In genomic region chr1:200355815-200356214, GRCh38 we compare ENCODE assay signal across 22 cellular contexts. TPM values are rescaled to one million over a fixed set of nuclear protein-coding genes. Genes with fewer than 3 reads are reported as not detected.
DNase-seq lines count a peak whose midpoint lies in the region; ATAC-seq and TF ChIP-seq lines count a peak whose summit lies in the region.
"Had no signal": no experiment of that assay in that cellular context is flagged by ENCODE, and none has a peak within 500 bp of the region (broad histone marks: within the 10 kb centered on the region; RNA-seq: fewer than 3 reads in every experiment).

No MANE protein-coding gene starts in this region.

- no peaks in the 10 kb centered on the region for H3K27me3 ChIP-seq in CD8-positive, alpha-beta memory T cell (ENCODE audit: insufficient read depth, low read length, poor library complexity, severe bottlenecking)
- H3K27me3 ChIP-seq: colonic mucosa, left lung, stomach had no signal

- H3K27me3 Mint-ChIP-seq in natural killer cell (ENCODE audit: low read depth in 2 of 2), result no peaks in the 10 kb centered on the region
- H3K27me3 Mint-ChIP-seq in CD8-positive, alpha-beta memory T cell, result no peaks in the 10 kb centered on the region
- H3K27me3 Mint-ChIP-seq in osteocyte (ENCODE audit: unreplicated experiment), result no peaks in the 10 kb centered on the region
- H3K27me3 Mint-ChIP-seq: activated naive CD8-positive, alpha-beta T cell had no signal

- POLR2A ChIA-PET in CD8-positive, alpha-beta memory T cell (lab: Charles Lee), result no interaction called here

- no peaks in the 10 kb centered on the region for H3K9me3 Mint-ChIP-seq in natural killer cell
- no peaks in the 10 kb centered on the region for H3K9me3 Mint-ChIP-seq in CD8-positive, alpha-beta memory T cell
- H3K9me3 Mint-ChIP-seq in osteocyte (ENCODE audit: unreplicated experiment), result no peaks in the 10 kb centered on the region
- H3K9me3 Mint-ChIP-seq: activated T-cell treated with anti-CD3 and anti-CD28 coated beads, Interleukin-2, amount 50 U/mL, for 4 hours had no signal

- H3K36me3 ChIP-seq in CD8-positive, alpha-beta memory T cell (ENCODE audit: insufficient read depth, low read length), result no peaks in the 10 kb centered on the region
- H3K36me3 ChIP-seq: colonic mucosa, left lung, prostate gland, stomach had no signal

- CTCF ChIA-PET in CD8-positive, alpha-beta memory T cell (lab: Charles Lee), result interaction anchor here (1.6 kb wide), 1 partner anchor 48 kb away, joined by 4 read pairs; no protein-coding TSS in a partner anchor

- no peak overlapping the region for H3K27ac ChIP-seq in CD8-positive, alpha-beta memory T cell (ENCODE audit: low read depth, low read length)
- H3K27ac ChIP-seq: colonic mucosa, prostate gland had no signal

- no peak overlapping the region for H3K4me3 ChIP-seq in CD8-positive, alpha-beta memory T cell (ENCODE audit: low read length)
- H3K4me3 ChIP-seq: colonic mucosa, left lung, prostate gland, stomach had no signal

- DNase-seq in GM13976 (ENCODE audit: low spot score) (peak; percentile 49), NOMO-1 treated with DMSO at 0.1 percent for 48 hours (lab: John Stamatoyannopoulos, UW; ENCODE audit: unreplicated experiment) (peak; percentile 77), natural killer cell (no peak), LoVo (ENCODE audit: low spot score) (no peak), NCI-H2196 treated with DMSO at 0.1 percent for 48 hours (lab: John Stamatoyannopoulos, UW; ENCODE audit: unreplicated experiment) (no peak), osteocyte (ENCODE audit: extremely low spot score, unreplicated experiment) (no peak)
- no peak for DNase-seq in CD8-positive, alpha-beta memory T cell
- DNase-seq: activated CD8-positive, alpha-beta T cell treated with anti-CD3 and anti-CD28 coated beads, Interleukin-2, amount 10 ng/mL, durations not matched to agents 7 days and 5 days; activated T-cell treated with anti-CD3 and anti-CD28 coated beads, Interleukin-2, amount 50 U/mL, for 4 hours; Calu3; colonic mucosa; head of caudate nucleus; KBM-7; left lung; midbrain; NCI-H1105 treated with DMSO at 0.1 percent for 48 hours; NCI-H774; stimulated activated CD4-positive, alpha-beta T cell treated with anti-CD3 and anti-CD28 coated beads, Interleukin-4, amount 100 ng/mL, for 1 hour; stomach had no signal

- peak; percentile 58 for ATAC-seq in GM21390 (IDR thresholded peaks at IDR 0.05; ENCODE audit: unreplicated experiment)
- ATAC-seq in natural killer cell, result peak; percentile 37 to 74 (median 64)
- ATAC-seq: activated CD8-positive, alpha-beta T cell treated with anti-CD3 and anti-CD28 coated beads, Interleukin-2, amount 10 ng/mL, durations not matched to agents 7 days and 5 days; activated T-cell treated with anti-CD3 and anti-CD28 coated beads, Interleukin-2, amount 50 U/mL, for 4 hours; left lung had no signal

- in situ Hi-C loops in GM13976 (cut with MboI; ENCODE audit: low sequenced_read_pairs, unreplicated experiment), result no loop called here

- peak overlapping the region; percentile 56 for H3K4me3 Mint-ChIP-seq in natural killer cell
- H3K4me3 Mint-ChIP-seq in CD8-positive, alpha-beta memory T cell, result no peak overlapping the region
- no peak overlapping the region for H3K4me3 Mint-ChIP-seq in osteocyte (ENCODE audit: unreplicated experiment)
- H3K4me3 Mint-ChIP-seq: activated CD8-positive, alpha-beta T cell treated with anti-CD3 and anti-CD28 coated beads, Interleukin-2, amount 10 ng/mL, durations not matched to agents 7 days and 5 days; activated naive CD8-positive, alpha-beta T cell; activated T-cell treated with anti-CD3 and anti-CD28 coated beads, Interleukin-2, amount 50 U/mL, for 4 hours had no signal

- intact Hi-C loops in natural killer cell (cut with micrococcal nuclease), result no loop called here

- H3K4me1 Mint-ChIP-seq in natural killer cell (peaks cover 39 to 40% of the 10 kb centered on the region in 2 donors), osteocyte (ENCODE audit: unreplicated experiment) (peaks cover 21% of the 10 kb centered on the region)
- H3K4me1 Mint-ChIP-seq in CD8-positive, alpha-beta memory T cell, result peaks cover 31 to 40% (median 38%) of the 10 kb centered on the region in 3 donors

- no peaks in the 10 kb centered on the region for H3K9me3 ChIP-seq in CD8-positive, alpha-beta memory T cell (ENCODE audit: low read length)
- H3K9me3 ChIP-seq: colonic mucosa, left lung, prostate gland, stomach had no signal

- no peaks in the 10 kb centered on the region for H3K36me3 Mint-ChIP-seq in natural killer cell
- H3K36me3 Mint-ChIP-seq in CD8-positive, alpha-beta memory T cell, result peaks cover 0 to 2% (median 0%) of the 10 kb centered on the region in 3 donors
- H3K36me3 Mint-ChIP-seq in osteocyte (ENCODE audit: unreplicated experiment), result no peaks in the 10 kb centered on the region

- H3K27ac Mint-ChIP-seq in natural killer cell (peak overlapping the region; percentile 30 to 70), osteocyte (ENCODE audit: unreplicated experiment) (no peak overlapping the region)
- H3K27ac Mint-ChIP-seq in CD8-positive, alpha-beta memory T cell, result peak overlapping the region in 2 of 8 donors; percentile 10 to 52
- H3K27ac Mint-ChIP-seq: activated CD8-positive, alpha-beta T cell treated with anti-CD3 and anti-CD28 coated beads, Interleukin-2, amount 10 ng/mL, durations not matched to agents 7 days and 5 days; activated naive CD8-positive, alpha-beta T cell had no signal

- peaks cover 16% of the 10 kb centered on the region for H3K4me1 ChIP-seq in CD8-positive, alpha-beta memory T cell (ENCODE audit: insufficient read depth, low read length)
- H3K4me1 ChIP-seq: colonic mucosa, prostate gland had no signal

- TF ChIP-seq CTCF in GM13976 (IDR thresholded peaks at IDR 0.05; ENCODE audit: borderline replicate concordance, control extremely low read depth, extremely low read depth, insufficient read depth, missing control alignments), result no peak
- no peak for TF ChIP-seq CTCF in natural killer cell (IDR thresholded peaks at IDR 0.05)
- TF ChIP-seq CTCF in osteocyte (IDR thresholded peaks at IDR 0.05), result no peak

RNA-seq across cellular contexts. Expression of gene ZNF281, which starts 54.0 kb away (rescaled TPM):
- 10 to 100 TPM; 25.6 to 35.4 (median 33.8) TPM for total RNA-seq in natural killer cell
- 10 to 100 TPM; 19.1 to 19.5 TPM for total RNA-seq in CD8-positive, alpha-beta memory T cell
- 32.1 TPM for polyA plus RNA-seq in CD8-positive, alpha-beta memory T cell
- 18.0 and 18.2 TPM in 2 replicates for total RNA-seq in osteocyte

Comparison
In these comparisons a context has a peak if more than half of its experiments do, and no peak if none do; other contexts are left out.
1. DNase-seq: peak in GM13976 (single experiment) and NOMO-1 treated with DMSO at 0.1 percent for 48 hours (single experiment); none in natural killer cell (single experiment), LoVo (single experiment), NCI-H2196 treated with DMSO at 0.1 percent for 48 hours (single experiment), CD8-positive, alpha-beta memory T cell (0 of 5) and osteocyte (single experiment).